ENCODE assay signal across 20 cellular contexts in genomic region chr12:3527736-3528135, GRCh38. TPM values are rescaled to one million over a fixed set of nuclear protein-coding genes. Genes with fewer than 3 reads are reported as not detected.
DNase-seq lines count a peak whose midpoint lies in the region; ATAC-seq, FAIRE-seq and TF ChIP-seq lines count a peak whose summit lies in the region.
"Had no signal": no experiment of that assay in that cellular context is flagged by ENCODE, and none has a peak within 500 bp of the region (broad histone marks: within the 10 kb centered on the region; RNA-seq: fewer than 3 reads in every experiment).

No MANE protein-coding gene starts in this region.

- H3K36me3 ChIP-seq in PC-3 (ENCODE audit: low read depth, low read length), result no peaks in the 10 kb centered on the region
- H3K36me3 ChIP-seq in mammary epithelial cell (ENCODE audit: insufficient read depth, low read length), result peaks cover 3% of the 10 kb centered on the region
- H3K36me3 ChIP-seq: BE2C, HAP-1 had no signal

- no peaks in the 10 kb centered on the region for H4K20me1 ChIP-seq in PC-3 (ENCODE audit: low read length)
- no peaks in the 10 kb centered on the region for H4K20me1 ChIP-seq in mammary epithelial cell (ENCODE audit: insufficient read depth, low read length)

- H3F3A ChIP-seq in PC-3 (ENCODE audit: low read length, unreplicated experiment), result no peaks in the 10 kb centered on the region

- no peak overlapping the region for H3K27ac Mint-ChIP-seq in T-helper 2 cell treated with Interferon-gamma antibody and Interleukin-4, amounts not matched to agents 5 μg/mL and 100 μg/mL, for 36 hours
- H3K27ac Mint-ChIP-seq: CD4-positive, CD25-positive, alpha-beta regulatory T cell; CD8-positive, alpha-beta memory T cell had no signal

- POLR2A ChIA-PET in PC-3 (lab: Charles Lee; ENCODE audit: unreplicated experiment), result no interaction called here

- H3K9ac ChIP-seq in PC-3 (ENCODE audit: low read length) (no peak overlapping the region), mammary epithelial cell (ENCODE audit: insufficient read depth, low read length) (no peak overlapping the region)

- H3K27me3 ChIP-seq in PC-3 (ENCODE audit: low read length) (no peaks in the 10 kb centered on the region), mammary epithelial cell (ENCODE audit: insufficient read depth, low read length) (no peaks in the 10 kb centered on the region), dorsolateral prefrontal cortex (peaks cover 0 to 3% (median 0%) of the 10 kb centered on the region in 45 donors)

- dilution Hi-C loops in mammary epithelial cell (cut with HindIII; ENCODE audit: low sequenced_read_pairs), result no loop called here

- H3K4me1 Mint-ChIP-seq in T-helper 2 cell treated with Interferon-gamma antibody and Interleukin-4, amounts not matched to agents 5 μg/mL and 100 μg/mL, for 36 hours (ENCODE audit: low read depth), result no peaks in the 10 kb centered on the region
- H3K4me1 Mint-ChIP-seq: CD4-positive, CD25-positive, alpha-beta regulatory T cell; CD8-positive, alpha-beta memory T cell had no signal

- peaks cover 4% of the 10 kb centered on the region for H3K36me3 Mint-ChIP-seq in T-helper 2 cell treated with Interferon-gamma antibody and Interleukin-4, amounts not matched to agents 5 μg/mL and 100 μg/mL, for 36 hours (ENCODE audit: low read depth)
- H3K36me3 Mint-ChIP-seq: CD4-positive, CD25-positive, alpha-beta regulatory T cell had no signal

- BruUV-seq in PC-3 (replicated peaks; lab: Mats Ljungman, UMichigan) (TSS peak; percentile 39), mammary epithelial cell (replicated peaks; lab: Mats Ljungman, UMichigan) (TSS peak; percentile 65)

- H3K4me3 ChIP-seq in PC-3 (ENCODE audit: low read length), result no peak overlapping the region
- no peak overlapping the region for H3K4me3 ChIP-seq in mammary epithelial cell (replicated peaks in 1 of 3; ENCODE audit: insufficient read depth in 1 of 3, low read depth in 2 of 3, low read length in 3 of 3)
- no peak overlapping the region for H3K4me3 ChIP-seq in dorsolateral prefrontal cortex
- H3K4me3 ChIP-seq: HAP-1 had no signal

- no peaks in the 10 kb centered on the region for H3K9me2 ChIP-seq in PC-3 (replicated peaks; ENCODE audit: low read length)

- peaks cover 18% of the 10 kb centered on the region for H3K9me3 Mint-ChIP-seq in T-helper 2 cell treated with Interferon-gamma antibody and Interleukin-4, amounts not matched to agents 5 μg/mL and 100 μg/mL, for 36 hours

- CTCF ChIA-PET in PC-3 (lab: Charles Lee), result no interaction called here
- CTCF ChIA-PET in mammary epithelial cell (lab: Charles Lee; ENCODE audit: low non-redundant PET), result interaction anchor here (0.5 to 0.7 kb wide), 3 partner anchors 18 to 45 kb away, joined by 3 to 4 read pairs (median 3); no protein-coding TSS in a partner anchor

- H3K27ac ChIP-seq in PC-3 (ENCODE audit: low read length), result no peak overlapping the region
- H3K27ac ChIP-seq in mammary epithelial cell (ENCODE audit: insufficient read depth, low read depth, low read length), result peak overlapping the region; percentile 92
- H3K27ac ChIP-seq in dorsolateral prefrontal cortex, result no peak overlapping the region
- H3K27ac ChIP-seq: HL-60 had no signal

- in situ Hi-C loops in mammary epithelial cell (cut with MboI; ENCODE audit: low sequenced_read_pairs in 2 of 2), result loop anchor here (25.0 kb wide), 2 partner anchors 215 to 260 kb away; no protein-coding TSS in a partner anchor

- intact Hi-C loops in PC-3 (cut with micrococcal nuclease), result no loop called here
- intact Hi-C loops in mammary epithelial cell (cut with micrococcal nuclease), result loop anchor here (1.0 to 10.0 kb wide), 2 partner anchors 227 to 247 kb away; no protein-coding TSS in a partner anchor
- intact Hi-C loops in dorsolateral prefrontal cortex (cut with DNase I), result no loop called here

- ATAC-seq in PC-3, result no peak

- TF ChIP-seq CTCF in D721Med (IDR thresholded peaks at IDR 0.05; ENCODE audit: insufficient read depth, missing control alignments), result no peak
- TF ChIP-seq CTCF in PC-3 (conservative IDR thresholded peaks at IDR 0.05; ENCODE audit: low read depth, low read length), result no peak
- TF ChIP-seq CTCF in mammary epithelial cell (conservative IDR thresholded peaks at IDR 0.05 in 1 of 2, IDR thresholded peaks at IDR 0.05 in 1 of 2; ENCODE audit: extremely low read depth in 1 of 2, insufficient read depth in 1 of 2, low read depth in 1 of 2, low read length in 2 of 2), result no peak
- TF ChIP-seq CTCF in dorsolateral prefrontal cortex (IDR thresholded peaks at IDR 0.05 in 54 of 56, conservative IDR thresholded peaks at IDR 0.05 in 2 of 56; ENCODE audit: low read depth in 1 of 56, partially characterized antibody in 56 of 56), result no peak

- H2AFZ ChIP-seq in PC-3 (ENCODE audit: low read length) (no peak overlapping the region), mammary epithelial cell (ENCODE audit: low read depth, low read length) (no peak overlapping the region)

- peak; percentile 11 for FAIRE-seq in D721Med (lab: Jason Lieb, UNC)
- FAIRE-seq: G401.6, GM12891, GM19239, H1 had no signal

- DNase-seq in D721Med (ENCODE audit: insufficient read length, low spot score) (no peak), PC-3 (no peak), mammary epithelial cell (no peak), H4 (ENCODE audit: low spot score) (no peak), dorsolateral prefrontal cortex (no peak)
- DNase-seq in T-helper 2 cell treated with Interferon-gamma antibody and Interleukin-4, amounts not matched to agents 5 μg/mL and 100 μg/mL, for 36 hours (ENCODE audit: low spot score), result no peak
- DNase-seq: ACHN; BE2C; C1 segment of cervical spinal cord; CD4-positive, CD25-positive, alpha-beta regulatory T cell; CD8-positive, alpha-beta memory T cell; COR-L47 had no signal

- no peak overlapping the region for H3K4me2 ChIP-seq in PC-3 (ENCODE audit: low read length)
- no peak overlapping the region for H3K4me2 ChIP-seq in mammary epithelial cell (ENCODE audit: insufficient read depth, low read depth, low read length)

- H3K27me3 Mint-ChIP-seq in T-helper 2 cell treated with Interferon-gamma antibody and Interleukin-4, amounts not matched to agents 5 μg/mL and 100 μg/mL, for 36 hours (ENCODE audit: low read depth), result peaks cover 2% of the 10 kb centered on the region
- H3K27me3 Mint-ChIP-seq: CD4-positive, CD25-positive, alpha-beta regulatory T cell had no signal

- no peaks in the 10 kb centered on the region for H3K79me2 ChIP-seq in PC-3 (ENCODE audit: low read length)
- H3K79me2 ChIP-seq in mammary epithelial cell (ENCODE audit: insufficient read depth, low read length), result peaks cover 43% of the 10 kb centered on the region

- H3K4me3 Mint-ChIP-seq in T-helper 2 cell treated with Interferon-gamma antibody and Interleukin-4, amounts not matched to agents 5 μg/mL and 100 μg/mL, for 36 hours, result no peak overlapping the region
- H3K4me3 Mint-ChIP-seq: CD4-positive, CD25-positive, alpha-beta regulatory T cell; CD8-positive, alpha-beta memory T cell had no signal

- H3K9me3 ChIP-seq in PC-3 (ENCODE audit: low read length), result peaks cover 4% of the 10 kb centered on the region; the same call in 1 of the 2 replicates
- peaks cover 3% of the 10 kb centered on the region for H3K9me3 ChIP-seq in mammary epithelial cell (replicated peaks; ENCODE audit: insufficient read depth, low read length)
- H3K9me3 ChIP-seq: BE2C, HAP-1 had no signal

- 67% methylated on average over 2 of the region's 2 CpGs for WGBS in mammary epithelial cell (ENCODE audit: low coverage, missing lambda C conversion rate)

- H3K4me1 ChIP-seq in PC-3 (ENCODE audit: insufficient read depth, low read length) (peaks cover 22% of the 10 kb centered on the region), mammary epithelial cell (ENCODE audit: insufficient read depth, low read length) (peaks cover 24% of the 10 kb centered on the region)
- H3K4me1 ChIP-seq: BE2C, HAP-1 had no signal

RNA-seq across cellular contexts. Expression of gene PRMT8, which starts 36.7 kb away (rescaled TPM):
- not detected in 2 replicates for total RNA-seq in PC-3 (2014; rRNA removed)
- 10 to 100 TPM in 1 of 2 donors, under 1 TPM in 1; 0.50 to 34.0 TPM for total RNA-seq in mammary epithelial cell
- 8.9 TPM for polyA plus RNA-seq in mammary epithelial cell
- polyA minus RNA-seq in mammary epithelial cell, result 17.8 TPM
- not detected in 2 replicates for total RNA-seq in H4 (2014; rRNA removed; shearing (Covaris generic))
- total RNA-seq in dorsolateral prefrontal cortex, result 10 to 100 TPM in 113 of 120 experiments, 1 to 10 TPM in 7; 4.6 to 34.9 (median 20.6) TPM
- total RNA-seq: A172; CD4-positive, CD25-positive, alpha-beta regulatory T cell; CD8-positive, alpha-beta memory T cell; HT1080 had no signal
- polyA plus RNA-seq: CD4-positive, CD25-positive, alpha-beta regulatory T cell had no signal
